Comparison of ENCODE assay signal across 9 cellular contexts in the genomic region with DNA sequence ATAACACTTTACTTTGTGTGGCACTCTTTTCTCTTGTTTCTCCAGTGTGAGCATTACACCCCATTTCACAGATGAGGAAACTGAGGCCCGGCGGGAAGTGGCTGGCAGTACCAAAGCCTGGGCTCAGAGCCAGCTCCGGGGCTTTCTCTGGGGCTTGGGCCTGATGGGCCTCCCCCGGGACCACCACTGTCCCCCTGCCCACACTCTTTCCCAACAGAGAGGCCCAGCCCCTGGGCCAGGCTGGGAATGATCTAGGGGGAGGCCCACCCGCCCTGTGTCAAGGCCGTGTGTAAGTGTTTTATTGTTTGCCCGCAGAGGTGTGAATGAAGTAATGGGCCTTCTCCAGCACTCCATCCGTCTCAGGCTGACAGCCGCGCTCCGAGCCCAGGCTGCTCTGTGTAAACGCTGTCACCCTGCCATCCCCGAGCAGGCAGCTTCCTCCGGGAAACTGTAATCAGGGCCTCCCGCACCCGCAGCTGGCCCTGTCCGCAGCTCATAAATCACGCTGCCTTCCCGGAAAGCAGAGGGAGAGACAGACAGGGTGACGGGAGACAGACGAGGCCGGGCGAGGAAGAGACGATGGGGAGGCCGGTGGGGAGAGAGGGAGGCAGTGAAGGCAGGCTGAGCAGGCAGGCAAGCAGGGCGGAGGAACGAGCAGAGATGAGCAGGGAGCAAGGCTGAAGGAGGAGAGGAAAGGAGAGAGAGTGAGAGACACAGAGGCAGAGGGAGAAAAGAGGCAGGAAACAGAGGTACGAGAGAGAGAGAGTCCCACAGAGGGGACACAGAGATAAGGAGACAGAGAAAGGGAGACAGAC.
DNase-seq lines count a peak whose midpoint lies in the region; ATAC-seq and TF ChIP-seq lines count a peak whose summit lies in the region.
"Had no signal": no experiment of that assay in that cellular context is flagged by ENCODE, and none has a peak within 500 bp of the region (broad histone marks: within the 10 kb centered on the region; RNA-seq: fewer than 3 reads in every experiment).

No MANE protein-coding gene starts in this region.

- no peak for TF ChIP-seq CTCF in cardiac muscle cell (IDR thresholded peaks at IDR 0.05; ENCODE audit: low read depth, low read length)
- no peak for TF ChIP-seq CTCF in left ventricle myocardium inferior (IDR thresholded peaks at IDR 0.05; ENCODE audit: borderline replicate concordance)

- DNase-seq in cardiac muscle cell (ENCODE audit: low read depth in 1 of 2, low spot score in 1 of 2) (peak; percentile 72 to 79), left ventricle myocardium inferior (no peak), SHP77 (lab: John Stamatoyannopoulos, UW) (peak; percentile 94 to 96), islet precursor cell (peak; percentile 91)
- DNase-seq: brain microvascular endothelial cell had no signal

- H3K9me3 ChIP-seq in cardiac muscle cell (ENCODE audit: low read depth) (no peaks in the 10 kb centered on the region), left ventricle myocardium inferior (replicated peaks) (no peaks in the 10 kb centered on the region)

- TF ChIP-seq POLR2A in GM18505 (IDR thresholded peaks at IDR 0.05; ENCODE audit: borderline replicate concordance, extremely low read depth, insufficient read depth, insufficient read length): no peak

- H3K4me1 ChIP-seq in cardiac muscle cell (ENCODE audit: low read depth) (no peaks in the 10 kb centered on the region), left ventricle myocardium inferior (peaks cover 5% of the 10 kb centered on the region)

- H3K27me3 ChIP-seq in cardiac muscle cell: peaks cover 52% of the 10 kb centered on the region
- H3K27me3 ChIP-seq in left ventricle myocardium inferior (ENCODE audit: low read depth): peaks cover 91% of the 10 kb centered on the region

- ATAC-seq in GM18505 (IDR thresholded peaks at IDR 0.05; ENCODE audit: unreplicated experiment) (no peak), HG02798 (IDR thresholded peaks at IDR 0.05; ENCODE audit: poor library complexity, unreplicated experiment) (no peak), GM21381 (IDR thresholded peaks at IDR 0.05; ENCODE audit: unreplicated experiment) (no peak), GM21390 (IDR thresholded peaks at IDR 0.05; ENCODE audit: unreplicated experiment) (no peak)

- intact Hi-C loops in left ventricle myocardium inferior (cut with micrococcal nuclease): no loop called here

- H3K4me3 ChIP-seq in cardiac muscle cell (no peak overlapping the region), left ventricle myocardium inferior (no peak overlapping the region)

- H3K27ac ChIP-seq in cardiac muscle cell (no peak overlapping the region), left ventricle myocardium inferior (replicated peaks) (no peak overlapping the region)
- H3K27ac ChIP-seq: brain microvascular endothelial cell had no signal

- H3K36me3 ChIP-seq in cardiac muscle cell: no peaks in the 10 kb centered on the region
- H3K36me3 ChIP-seq in left ventricle myocardium inferior: no peaks in the 10 kb centered on the region
- H3K36me3 ChIP-seq: brain microvascular endothelial cell had no signal
